7 cellular contexts compared by ENCODE assay signal in the genomic region with DNA sequence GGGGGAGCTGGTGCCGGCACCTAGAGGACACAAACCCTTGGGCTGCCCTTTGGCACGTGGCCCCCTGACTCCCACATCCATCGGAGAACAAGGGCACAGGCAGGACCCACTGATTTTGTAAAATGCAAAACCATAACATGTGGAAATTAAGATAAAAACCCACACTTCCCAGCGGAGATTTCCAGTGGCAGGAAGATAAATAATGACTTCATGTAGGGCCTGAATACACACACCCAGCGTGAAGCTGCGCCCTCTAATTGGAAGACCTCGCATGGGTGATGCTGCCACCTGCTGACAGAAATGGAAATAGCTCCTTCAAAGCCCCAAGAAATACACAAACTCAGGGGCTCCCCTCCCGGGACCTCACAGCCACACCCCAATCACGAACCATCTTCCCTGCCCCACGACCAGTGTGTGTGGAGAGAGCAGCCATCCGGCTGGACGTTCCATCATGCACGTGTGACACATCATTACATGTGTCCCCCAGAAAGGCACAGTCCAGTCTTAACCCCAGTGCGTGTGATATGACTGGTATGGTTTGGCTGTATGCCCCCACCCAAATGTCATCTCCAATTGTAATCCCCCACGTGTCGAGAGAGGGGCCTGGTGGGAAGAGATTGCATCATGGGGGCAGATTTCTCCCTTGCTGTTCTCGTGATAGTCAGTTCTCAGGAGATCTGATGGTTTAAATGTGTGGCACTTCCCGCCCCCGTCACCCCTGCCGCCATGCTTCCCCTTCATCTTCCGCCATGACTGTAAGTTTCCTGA. TPM values are rescaled to one million over a fixed set of nuclear protein-coding genes. Genes with fewer than 3 reads are reported as not detected.
DNase-seq lines count a peak whose midpoint lies in the region; ATAC-seq and TF ChIP-seq lines count a peak whose summit lies in the region.

No MANE protein-coding gene starts in this region.

- H3K36me3 ChIP-seq in right atrium auricular region = no peaks in the 10 kb centered on the region
- H3K36me3 ChIP-seq in sigmoid colon = no peaks in the 10 kb centered on the region

- TF ChIP-seq POLR2A in sigmoid colon (IDR thresholded peaks at IDR 0.05) = no peak

- H3K36me3 Mint-ChIP-seq in T-helper 2 cell treated with Interferon-gamma antibody and Interleukin-4, amounts not matched to agents 5 μg/mL and 100 μg/mL, for 36 hours (ENCODE audit: low read depth) = no peaks in the 10 kb centered on the region

- TF ChIP-seq EP300 in sigmoid colon (IDR thresholded peaks at IDR 0.05) = no peak

- 17 to 20% methylated on average over 21 of the region's 21 CpGs for WGBS in sigmoid colon, 2 donors

- ATAC-seq in GM18498 (IDR thresholded peaks at IDR 0.05; ENCODE audit: unreplicated experiment) (peak; percentile 61), GM18858 (IDR thresholded peaks at IDR 0.05; ENCODE audit: unreplicated experiment) (no peak)

- H3K27me3 Mint-ChIP-seq in T-helper 2 cell treated with Interferon-gamma antibody and Interleukin-4, amounts not matched to agents 5 μg/mL and 100 μg/mL, for 36 hours (ENCODE audit: low read depth) = peaks cover 16% of the 10 kb centered on the region

- peak; percentile 32 for DNase-seq in NCI-H1092 treated with DMSO at 0.1 percent for 48 hours (lab: John Stamatoyannopoulos, UW)
- peak; percentile 55 for DNase-seq in T-helper 2 cell treated with Interferon-gamma antibody and Interleukin-4, amounts not matched to agents 5 μg/mL and 100 μg/mL, for 36 hours (ENCODE audit: low spot score)
- DNase-seq in amniotic stem cell (lab: John Stamatoyannopoulos, UW) = peak; percentile 47
- peak; percentile 82 for DNase-seq in right atrium auricular region (ENCODE audit: low spot score)
- DNase-seq in sigmoid colon = peak; percentile 84

- no peak overlapping the region for H3K27ac ChIP-seq in right atrium auricular region
- no peak overlapping the region for H3K27ac ChIP-seq in sigmoid colon

- no peaks in the 10 kb centered on the region for H3K9me3 ChIP-seq in right atrium auricular region
- H3K9me3 ChIP-seq in sigmoid colon = no peaks in the 10 kb centered on the region

- intact Hi-C loops in sigmoid colon (cut with DNase I) = loop anchor here (1.0 to 2.0 kb wide), 2 partner anchors 54 to 128 kb away; no protein-coding TSS in a partner anchor

- no peak overlapping the region for H3K4me3 ChIP-seq in right atrium auricular region
- H3K4me3 ChIP-seq in sigmoid colon = no peak overlapping the region

- TF ChIP-seq CTCF in right atrium auricular region (IDR thresholded peaks at IDR 0.05) (peak; percentile 71 to 93), sigmoid colon (IDR thresholded peaks at IDR 0.05) (peak; percentile 63 to 87 (median 75))

- H3K9me3 Mint-ChIP-seq in T-helper 2 cell treated with Interferon-gamma antibody and Interleukin-4, amounts not matched to agents 5 μg/mL and 100 μg/mL, for 36 hours = no peaks in the 10 kb centered on the region

- no peak overlapping the region for H3K4me3 Mint-ChIP-seq in T-helper 2 cell treated with Interferon-gamma antibody and Interleukin-4, amounts not matched to agents 5 μg/mL and 100 μg/mL, for 36 hours

- peaks cover 14% of the 10 kb centered on the region for H3K4me1 Mint-ChIP-seq in T-helper 2 cell treated with Interferon-gamma antibody and Interleukin-4, amounts not matched to agents 5 μg/mL and 100 μg/mL, for 36 hours (ENCODE audit: low read depth)

- H3K27ac Mint-ChIP-seq in T-helper 2 cell treated with Interferon-gamma antibody and Interleukin-4, amounts not matched to agents 5 μg/mL and 100 μg/mL, for 36 hours = no peak overlapping the region

- no peaks in the 10 kb centered on the region for H3K27me3 ChIP-seq in right atrium auricular region
- H3K27me3 ChIP-seq in sigmoid colon = no peaks in the 10 kb centered on the region

- H3K4me1 ChIP-seq in right atrium auricular region (peaks cover 0 to 26% of the 10 kb centered on the region in 2 donors), sigmoid colon (peaks cover 0 to 33% (median 21%) of the 10 kb centered on the region in 4 donors)

RNA-seq across cellular contexts. Expression of a gene that starts 5.7 kb away (rescaled TPM):
- total RNA-seq in right atrium auricular region = 10 to 100 TPM; 30.0 to 33.3 TPM
- 10 to 100 TPM; 34.9 to 51.8 (median 43.2) TPM for total RNA-seq in sigmoid colon
- 100 to 1,000 TPM in 1 of 3 donors, 10 to 100 TPM in 2; 43.6 to 105 (median 85.9) TPM for polyA plus RNA-seq in sigmoid colon

RNA-seq across cellular contexts. Expression of a gene that starts 7.8 kb away (rescaled TPM):
- total RNA-seq in right atrium auricular region = 10 to 100 TPM; 14.9 to 32.6 TPM
- 10 to 100 TPM in 2 of 4 donors, 1 to 10 TPM in 2; 4.3 to 31.9 (median 12.2) TPM for total RNA-seq in sigmoid colon
- 1 to 10 TPM in 2 of 3 donors, not detected in 1; 2.4 to 9.8 TPM for polyA plus RNA-seq in sigmoid colon

RNA-seq across cellular contexts. Expression of a gene that starts 30.8 kb away (rescaled TPM):
- 10 to 100 TPM in 1 of 2 donors, 1 to 10 TPM in 1; 6.8 to 11.4 TPM for total RNA-seq in right atrium auricular region
- 10 to 100 TPM; 11.4 to 17.2 (median 14.8) TPM for total RNA-seq in sigmoid colon
- polyA plus RNA-seq in sigmoid colon = 10 to 100 TPM; 17.4 to 24.2 (median 18.7) TPM

RNA-seq across cellular contexts. Expression of a gene that starts 33.2 kb away (rescaled TPM):
- total RNA-seq in right atrium auricular region = under 1 TPM in 1 of 2 donors, not detected in 1; 0.16 TPM
- total RNA-seq in sigmoid colon = not detected
- under 1 TPM in 2 of 3 donors, not detected in 1; 0.22 to 0.69 TPM for polyA plus RNA-seq in sigmoid colon

Comparison
In these comparisons a context has a peak if more than half of its experiments do, and no peak if none do; other contexts are left out.
1. DNase-seq: peak in every context shown above with its lines; median percentile 84 in sigmoid colon; 82 in right atrium auricular region; 55 in T-helper 2 cell treated with Interferon-gamma antibody and Interleukin-4, amounts not matched to agents 5 μg/mL and 100 μg/mL, for 36 hours; 47 in amniotic stem cell; 32 in NCI-H1092 treated with DMSO at 0.1 percent for 48 hours.